ENCODE assay signal across 26 cellular contexts in genomic region chr3:153216928-153217327, GRCh38.
"Had no signal": no experiment of that assay in that cellular context is flagged by ENCODE, and none has a peak within 500 bp of the region (broad histone marks: within the 10 kb centered on the region; RNA-seq: fewer than 3 reads in every experiment).

No MANE protein-coding gene starts in this region.

- H3K27me3 ChIP-seq: pancreas, tibial nerve, uterus had no signal

- ATAC-seq: natural killer cell treated with Interleukin-12 subunit alpha and Interleukin-12 subunit beta and Interleukin-15 and Interleukin-18, amount 100 ng/mL, for 72 hours; pancreas; right cardiac atrium; sciatic nerve; stimulated activated naive CD8-positive, alpha-beta T cell treated with anti-CD3 and anti-CD28 coated beads, Interleukin-15, amount 100 ng/mL, for 72 hours had no signal

- H3K4me3 Mint-ChIP-seq: mesothelial cell of epicardium; natural killer cell treated with Interleukin-12 subunit alpha and Interleukin-12 subunit beta and Interleukin-15 and Interleukin-18, amount 100 ng/mL, for 72 hours; stimulated activated naive CD8-positive, alpha-beta T cell treated with anti-CD3 and anti-CD28 coated beads, Interleukin-15, amount 100 ng/mL, for 72 hours; type B pancreatic cell had no signal

- H3K4me1 ChIP-seq: pancreas, prostate gland, uterus had no signal

- H3K36me3 Mint-ChIP-seq: mesothelial cell of epicardium; naive B cell; natural killer cell treated with Interleukin-12 subunit alpha and Interleukin-12 subunit beta and Interleukin-15 and Interleukin-18, amount 100 ng/mL, for 72 hours; type B pancreatic cell had no signal

- H3K27me3 Mint-ChIP-seq: naive B cell; natural killer cell treated with Interleukin-12 subunit alpha and Interleukin-12 subunit beta and Interleukin-15 and Interleukin-18, amount 100 ng/mL, for 72 hours; stimulated activated naive CD8-positive, alpha-beta T cell treated with anti-CD3 and anti-CD28 coated beads, Interleukin-15, amount 100 ng/mL, for 72 hours; type B pancreatic cell had no signal

- H3K27ac Mint-ChIP-seq: mesothelial cell of epicardium; naive B cell; natural killer cell treated with Interleukin-12 subunit alpha and Interleukin-12 subunit beta and Interleukin-15 and Interleukin-18, amount 100 ng/mL, for 72 hours; stimulated activated naive CD8-positive, alpha-beta T cell treated with anti-CD3 and anti-CD28 coated beads, Interleukin-15, amount 100 ng/mL, for 72 hours; type B pancreatic cell had no signal

- H3K36me3 ChIP-seq: left ventricle myocardium inferior, pancreas, prostate gland, tibial nerve, uterus had no signal

- H3K4me3 ChIP-seq: left ventricle myocardium inferior, lung, pancreas, prostate gland, skin epidermis, tibial nerve, uterus had no signal

- H3K9me3 Mint-ChIP-seq: mesothelial cell of epicardium; stimulated activated naive CD8-positive, alpha-beta T cell treated with anti-CD3 and anti-CD28 coated beads, Interleukin-15, amount 100 ng/mL, for 72 hours; type B pancreatic cell had no signal

- DNase-seq: hippocampal formation; islet precursor cell; left ventricle myocardium inferior; mesendoderm; naive B cell; nucleus accumbens; pancreas; posterior cingulate gyrus; retina; right cardiac atrium; stimulated activated CD4-positive, alpha-beta T cell treated with anti-CD3 and anti-CD28 coated beads, Interleukin-12 subunit alpha, Interleukin-12 subunit beta, amount 100 ng/mL, for 4 hours; stimulated activated CD4-positive, alpha-beta T cell treated with anti-CD3 and anti-CD28 coated beads, Interleukin-15, amount 100 ng/mL, for 24 hours; stimulated activated CD4-positive, alpha-beta T cell treated with anti-CD3 and anti-CD28 coated beads, Interleukin-2, amount 100 ng/mL, for 24 hours; stimulated activated CD4-positive, alpha-beta T cell treated with anti-CD3 and anti-CD28 coated beads, Interleukin-4, amount 100 ng/mL, for 1 hour; stimulated activated naive CD4-positive, alpha-beta T cell treated with Interleukin-2 at 50 U/mL for 16 hours; stimulated activated naive CD8-positive, alpha-beta T cell treated with anti-CD3 and anti-CD28 coated beads, Interleukin-15, amount 100 ng/mL, for 72 hours; substantia nigra; uterus had no signal

- H3K27ac ChIP-seq: left ventricle myocardium inferior, pancreas, prostate gland, skin epidermis, tibial nerve, uterus had no signal

- H3K9me3 ChIP-seq: left ventricle myocardium inferior, pancreas, prostate gland, tibial nerve, uterus had no signal
